Comparison of ENCODE assay signal across 1 cellular context in genomic region chr3:177823701-177824189, GRCh38.
TF ChIP-seq lines count a peak whose summit lies in the region.

No MANE protein-coding gene starts in this region.

TF ChIP-seq in SK-N-SH, 30 proteins besides CTCF, POLR2A, EP300 and RAD21 (continued from another document):
- TF ChIP-seq REST (IDR thresholded peaks at IDR 0.05; ENCODE audit: low read depth, low read length) (no peak), RCOR1 (IDR thresholded peaks at IDR 0.05; ENCODE audit: low read length) (no peak), SMC3 (IDR thresholded peaks at IDR 0.05; ENCODE audit: low read depth, low read length) (no peak), GABPA (IDR thresholded peaks at IDR 0.05; ENCODE audit: low read depth) (no peak), TAF1 (IDR thresholded peaks at IDR 0.05; ENCODE audit: borderline replicate concordance, low read depth, low read length) (no peak), JUND (IDR thresholded peaks at IDR 0.05) (no peak)
